ENCODE assay signal across 23 cellular contexts in the genomic region with DNA sequence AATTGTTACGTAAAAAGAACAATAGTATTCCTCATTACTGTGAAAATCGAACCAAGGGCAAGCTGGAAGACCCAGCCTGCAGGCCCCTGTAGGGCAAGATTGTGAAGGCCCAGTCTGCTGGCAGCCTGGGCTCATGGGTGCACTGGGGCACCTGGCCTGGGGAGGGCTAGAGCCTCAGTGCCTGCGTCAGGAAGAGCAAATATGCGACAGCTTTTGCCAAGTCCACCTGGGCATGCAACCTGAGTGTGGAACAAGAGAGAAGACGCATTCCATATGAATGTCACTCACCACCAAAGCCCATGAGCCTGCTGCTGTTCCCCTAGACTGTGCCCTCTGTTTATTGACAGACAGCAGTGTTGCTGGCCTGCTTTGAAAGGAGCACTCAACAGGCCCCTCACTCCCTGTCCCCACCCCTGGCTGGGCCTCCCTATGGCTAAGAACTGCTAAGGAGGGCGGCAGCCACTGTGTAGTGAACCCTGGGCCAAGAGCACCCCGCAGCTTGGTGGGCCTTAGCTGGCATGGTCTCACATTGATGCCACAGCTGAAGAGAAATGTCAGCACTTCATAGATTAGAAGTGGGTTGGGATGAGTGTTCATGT. TPM values are rescaled to one million over a fixed set of nuclear protein-coding genes. Genes with fewer than 3 reads are reported as not detected.
"Had no signal": no experiment of that assay in that cellular context is flagged by ENCODE, and none has a peak within 500 bp of the region (broad histone marks: within the 10 kb centered on the region; RNA-seq: fewer than 3 reads in every experiment).

No MANE protein-coding gene starts in this region.

- DNase-seq: effector CD4-positive, alpha-beta T cell; mesenchymal stem cell; mucosa of descending colon; naive B cell; nephron progenitor cell; occipital lobe; spleen; stimulated activated CD4-positive, alpha-beta T cell treated with anti-CD3 and anti-CD28 coated beads, Interleukin-4, amount 100 ng/mL, for 4 hours; stimulated activated naive CD8-positive, alpha-beta T cell treated with anti-CD3 and anti-CD28 coated beads, Interleukin-15, Interleukin-2, amounts not matched to agents 100 U/mL and 50 U/mL, for 24 hours; substantia nigra; upper lobe of left lung; uterus had no signal

- H3K27me3 ChIP-seq: dorsolateral prefrontal cortex, left lung, pancreas, spleen, tibial nerve, upper lobe of left lung, uterus had no signal

- H3K4me3 ChIP-seq: dorsolateral prefrontal cortex, left lung, mucosa of descending colon, pancreas, skin epidermis, spleen, thoracic aorta, tibial nerve, upper lobe of left lung, uterus had no signal

- H3K4me1 ChIP-seq: left lung, pancreas, spleen, upper lobe of left lung, uterus had no signal

- ATAC-seq: left lung; mucosa of descending colon; pancreas; stimulated activated memory B cell treated with anti-CD40 and anti-IgM and Interleukin-4, amounts not matched to agents 10 μg/mL and 1 μg/mL and 100 μg/mL, for 72 hours; stimulated activated naive CD8-positive, alpha-beta T cell treated with anti-CD3 and anti-CD28 coated beads, Interleukin-15, Interleukin-2, amounts not matched to agents 100 U/mL and 50 U/mL, for 24 hours had no signal

- H3K36me3 Mint-ChIP-seq: mesothelial cell of epicardium had no signal

- H3K4me1 Mint-ChIP-seq: mesothelial cell of epicardium; naive B cell; nephron progenitor cell; stimulated activated memory B cell treated with anti-CD40 and anti-IgM and Interleukin-4, amounts not matched to agents 10 μg/mL and 1 μg/mL and 100 μg/mL, for 72 hours had no signal

- H3K9me3 ChIP-seq: left lung, mucosa of descending colon, pancreas, thoracic aorta, uterus had no signal

- H3K27ac ChIP-seq: left lung, pancreas, skin epidermis, spleen, thoracic aorta, tibial nerve, upper lobe of left lung, uterus had no signal

- H3K36me3 ChIP-seq: left lung, pancreas, spleen, thoracic aorta, tibial nerve, upper lobe of left lung, uterus had no signal

- H3K4me3 Mint-ChIP-seq: mesothelial cell of epicardium; naive B cell; nephron progenitor cell; stimulated activated memory B cell treated with anti-CD40 and anti-IgM and Interleukin-4, amounts not matched to agents 10 μg/mL and 1 μg/mL and 100 μg/mL, for 72 hours had no signal

- H3K27ac Mint-ChIP-seq: mesothelial cell of epicardium; naive B cell; nephron progenitor cell; progenitor cell of endocrine pancreas; stimulated activated memory B cell treated with anti-CD40 and anti-IgM and Interleukin-4, amounts not matched to agents 10 μg/mL and 1 μg/mL and 100 μg/mL, for 72 hours had no signal

RNA-seq across cellular contexts. Expression of a gene that starts 28.2 kb away (rescaled TPM):
- total RNA-seq: fibroblast of villous mesenchyme had no signal
- polyA plus RNA-seq: keratinocyte had no signal
